Comparison of ENCODE assay signal across 8 cellular contexts in genomic region chr17:42458497-42459255, GRCh38. TPM values are rescaled to one million over a fixed set of nuclear protein-coding genes. Genes with fewer than 3 reads are reported as not detected.
DNase-seq lines count a peak whose midpoint lies in the region; ATAC-seq and TF ChIP-seq lines count a peak whose summit lies in the region.

Gene ATP6V0A1 (plus strand): TSS chr17:42458878. CDS start chr17:42460895, 2,017 bp downstream.

- ATAC-seq in GM19025 (IDR thresholded peaks at IDR 0.05; ENCODE audit: low read depth, unreplicated experiment) (peak; percentile 73), HG03378 (IDR thresholded peaks at IDR 0.05; ENCODE audit: unreplicated experiment) (peak; percentile 38)

- H3K27ac ChIP-seq in AG04450 (ENCODE audit: low read depth, low read length) (peak within 1 kb of the TSS; percentile 86), dorsolateral prefrontal cortex (peak within 1 kb of the TSS; percentile 80 to 99 (median 96)), liver (ENCODE audit: low read depth in 1 of 2, low read length in 2 of 2) (peak within 1 kb of the TSS; percentile 95 to 98)

- TF ChIP-seq RAD21 in liver (IDR thresholded peaks at IDR 0.05), result no peak

- H3K36me3 ChIP-seq in liver (ENCODE audit: control insufficient read depth in 4 of 4, insufficient read depth in 3 of 4, low read depth in 1 of 4, low read length in 3 of 4), result peaks cover 0 to 3% (median 0%) of the 10 kb centered on the region in 4 donors

- intact Hi-C loops in dorsolateral prefrontal cortex (cut with DNase I), result loop anchor here (2.0 to 5.0 kb wide), 3 partner anchors 30 to 52 kb away; partner anchors contain the start of gene CAVIN1 (in 1 of the 2)

- H3K9me3 ChIP-seq in AG04450 (ENCODE audit: control insufficient read depth, insufficient read depth, low read length), result no peaks in the 10 kb centered on the region
- no peaks in the 10 kb centered on the region for H3K9me3 ChIP-seq in liver (ENCODE audit: control insufficient read depth in 4 of 4, low read length in 3 of 4)

- POLR2A ChIA-PET in AG04450 (lab: Yijun Ruan, JAX), result interaction anchor here (1.6 kb wide), 1 partner anchor 36 kb away, joined by 9 read pairs; the partner anchor contains the start of gene CAVIN1

- CTCF ChIA-PET in AG04450 (lab: Charles Lee), result no interaction called here

- H3K27me3 ChIP-seq in AG04450 (ENCODE audit: control insufficient read depth, insufficient read depth, low read length) (no peaks in the 10 kb centered on the region), dorsolateral prefrontal cortex (no peaks in the 10 kb centered on the region), liver (ENCODE audit: control insufficient read depth in 4 of 4, insufficient read depth in 4 of 4, low read length in 3 of 4) (no peaks in the 10 kb centered on the region)

- H3K9ac ChIP-seq in liver (ENCODE audit: low read depth in 1 of 2, low read length in 2 of 2), result peak within 1 kb of the TSS; percentile 87 to 97

- WGBS in liver, result 1% methylated on average over 45 of the region's 45 CpGs

- TF ChIP-seq CTCF in AG04450 (IDR thresholded peaks at IDR 0.05; ENCODE audit: low read depth, low read length), result no peak
- peak in 12 of 56 donors; percentile 6 to 32 (median 12) for TF ChIP-seq CTCF in dorsolateral prefrontal cortex (IDR thresholded peaks at IDR 0.05 in 54 of 56, conservative IDR thresholded peaks at IDR 0.05 in 2 of 56; ENCODE audit: low read depth in 1 of 56, partially characterized antibody in 56 of 56)
- TF ChIP-seq CTCF in liver (IDR thresholded peaks at IDR 0.05; ENCODE audit: low read depth, low read length, missing input control), result no peak

- DNase-seq in AG04450 (ENCODE audit: low read depth, low spot score) (no peak), NCI-H526 treated with DMSO at 0.1 percent for 48 hours (lab: John Stamatoyannopoulos, UW) (peak; percentile 79), dorsolateral prefrontal cortex (peak; percentile 93 to 97 (median 96))
- DNase-seq in activated CD4-positive, alpha-beta T cell treated with anti-CD3 and anti-CD28 coated beads, Interleukin-2, amount 50 U/mL, for 48 hours, result peak; percentile 93 to 94
- DNase-seq in stimulated activated CD4-positive, alpha-beta T cell treated with anti-CD3 and anti-CD28 coated beads, Interleukin-4, amount 100 ng/mL, for 1 hour, result peak; percentile 91

- peaks cover 0 to 22% (median 15%) of the 10 kb centered on the region in 4 donors for H3K4me1 ChIP-seq in liver (ENCODE audit: control insufficient read depth in 4 of 4, insufficient read depth in 4 of 4, low read length in 3 of 4)

- peak within 1 kb of the TSS; percentile 84 for H3K4me3 ChIP-seq in AG04450 (ENCODE audit: low read depth, low read length)
- peak within 1 kb of the TSS; percentile 57 to 98 (median 86) for H3K4me3 ChIP-seq in dorsolateral prefrontal cortex
- peak within 1 kb of the TSS; percentile 60 to 81 (median 70) for H3K4me3 ChIP-seq in liver (ENCODE audit: low read depth in 1 of 3, low read length in 3 of 3)

TF ChIP-seq in liver, 16 proteins besides CTCF, POLR2A, EP300 and RAD21:
- no peak for TF ChIP-seq HNF4A (conservative IDR thresholded peaks at IDR 0.05)
- TF ChIP-seq, protein P1, sequence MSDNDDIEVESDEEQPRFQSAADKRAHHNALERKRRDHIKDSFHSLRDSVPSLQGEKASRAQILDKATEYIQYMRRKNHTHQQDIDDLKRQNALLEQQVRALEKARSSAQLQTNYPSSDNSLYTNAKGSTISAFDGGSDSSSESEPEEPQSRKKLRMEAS (IDR thresholded peaks at IDR 0.05), result peak; percentile 19
- TF ChIP-seq EGR1 (IDR thresholded peaks at IDR 0.05; ENCODE audit: low read depth in 2 of 2), result peak; percentile 96
- TF ChIP-seq FOXA1 (IDR thresholded peaks at IDR 0.05), result peak; percentile 21
- TF ChIP-seq YY1 (IDR thresholded peaks at IDR 0.05), result peak; percentile 90
- peak in 1 of 2 donors; percentile 81 for TF ChIP-seq JUND (IDR thresholded peaks at IDR 0.05)
- TF ChIP-seq SP1 (IDR thresholded peaks at IDR 0.05), result peak; percentile 26
- no peak for TF ChIP-seq TAF1 (conservative IDR thresholded peaks at IDR 0.05)
- peak; percentile 43 for TF ChIP-seq REST (IDR thresholded peaks at IDR 0.05)

RNA-seq across cellular contexts. Expression of gene ATP6V0A1, which starts in this region (rescaled TPM):
- polyA plus RNA-seq in AG04450 (2011; rRNA removed) (22.3 and 30.8 TPM in 2 replicates), liver (10 to 100 TPM; 31.5 to 37.9 TPM)
- 60.2 and 84.4 TPM in 2 replicates for polyA minus RNA-seq in AG04450 (2011; rRNA and poly(A)+ RNA removed)
- total RNA-seq in dorsolateral prefrontal cortex (100 to 1,000 TPM; 253 to 459 (median 379) TPM), liver (10 to 100 TPM; 52.5 to 94.6 TPM)
